In the genomic region with DNA sequence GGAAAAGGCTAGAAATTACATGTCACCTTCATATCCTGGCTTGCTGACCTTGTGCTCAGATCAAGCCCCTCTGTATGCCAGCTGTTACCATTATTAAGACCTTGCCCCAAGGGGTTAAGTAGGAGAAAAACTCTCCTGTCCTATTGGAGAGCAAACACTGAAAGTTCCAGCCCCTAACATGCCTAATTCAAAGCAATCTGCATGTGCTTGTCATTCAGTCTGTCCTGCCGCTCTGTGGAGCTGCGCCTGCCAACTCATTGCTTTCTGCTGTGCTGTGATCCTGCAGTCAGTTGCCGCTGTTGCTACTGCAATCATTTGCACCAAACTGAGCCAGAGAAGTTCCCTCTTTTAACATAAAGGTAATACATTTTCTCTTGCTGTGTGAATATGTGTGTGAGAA, we compare ENCODE assay signal across 9 cellular contexts.
DNase-seq lines count a peak whose midpoint lies in the region; ATAC-seq, FAIRE-seq and TF ChIP-seq lines count a peak whose summit lies in the region.
"Had no signal": no experiment of that assay in that cellular context is flagged by ENCODE, and none has a peak within 500 bp of the region (broad histone marks: within the 10 kb centered on the region; RNA-seq: fewer than 3 reads in every experiment).

No MANE protein-coding gene starts in this region.

- H3K4me1 ChIP-seq in iPS-18a (ENCODE audit: control insufficient read depth, low read depth, low read length), result peaks cover 39% of the 10 kb centered on the region
- no peaks in the 10 kb centered on the region for H3K4me1 ChIP-seq in small intestine (ENCODE audit: control insufficient read depth in 2 of 2, insufficient read depth in 1 of 2, low read depth in 1 of 2, low read length in 1 of 2)

- DNase-seq in NCI-H1436 (lab: John Stamatoyannopoulos, UW), result peak; percentile 54
- DNase-seq in small intestine, result peak; percentile 14
- DNase-seq in natural killer cell treated with Interleukin-12 subunit alpha and Interleukin-12 subunit beta and Interleukin-15 and Interleukin-18, amount 100 ng/mL, for 72 hours (ENCODE audit: low spot score), result no peak
- DNase-seq in NCI-H1417 treated with DMSO at 0.1 percent for 48 hours (lab: John Stamatoyannopoulos, UW), result no peak
- DNase-seq: T-helper 1 cell had no signal

- H3K9me3 ChIP-seq in iPS-18a (ENCODE audit: control insufficient read depth, low read depth, low read length) (no peaks in the 10 kb centered on the region), small intestine (ENCODE audit: control insufficient read depth, low read depth) (no peaks in the 10 kb centered on the region)

- no peaks in the 10 kb centered on the region for H3K27me3 Mint-ChIP-seq in brain
- no peaks in the 10 kb centered on the region for H3K27me3 Mint-ChIP-seq in natural killer cell treated with Interleukin-12 subunit alpha and Interleukin-12 subunit beta and Interleukin-15 and Interleukin-18, amount 100 ng/mL, for 72 hours

- H3K9ac ChIP-seq in iPS-18a (ENCODE audit: low read length), result peak overlapping the region; percentile 26

- H3K36me3 ChIP-seq in iPS-18a (ENCODE audit: control insufficient read depth, low read depth, low read length), result no peaks in the 10 kb centered on the region
- no peaks in the 10 kb centered on the region for H3K36me3 ChIP-seq in small intestine (ENCODE audit: control insufficient read depth in 2 of 2, insufficient read depth in 2 of 2, low read length in 2 of 2)

- H3K36me3 Mint-ChIP-seq in brain, result no peaks in the 10 kb centered on the region
- no peaks in the 10 kb centered on the region for H3K36me3 Mint-ChIP-seq in natural killer cell treated with Interleukin-12 subunit alpha and Interleukin-12 subunit beta and Interleukin-15 and Interleukin-18, amount 100 ng/mL, for 72 hours

- H3K4me1 Mint-ChIP-seq in brain, result peaks cover 65% of the 10 kb centered on the region
- H3K4me1 Mint-ChIP-seq in natural killer cell treated with Interleukin-12 subunit alpha and Interleukin-12 subunit beta and Interleukin-15 and Interleukin-18, amount 100 ng/mL, for 72 hours (ENCODE audit: low read depth in 2 of 2), result no peaks in the 10 kb centered on the region

- WGBS in small intestine, 3 donors, result 61 to 83% (median 78%) methylated on average over 3 of the region's 3 CpGs

- ATAC-seq in GM21723 (IDR thresholded peaks at IDR 0.05; ENCODE audit: unreplicated experiment), result no peak
- no peak for ATAC-seq in GM19463 (IDR thresholded peaks at IDR 0.05; ENCODE audit: unreplicated experiment)
- no peak for ATAC-seq in natural killer cell treated with Interleukin-12 subunit alpha and Interleukin-12 subunit beta and Interleukin-15 and Interleukin-18, amount 100 ng/mL, for 72 hours

- H3K27me3 ChIP-seq in iPS-18a (ENCODE audit: control insufficient read depth, insufficient read depth, low read length) (no peaks in the 10 kb centered on the region), small intestine (ENCODE audit: control insufficient read depth in 2 of 2, insufficient read depth in 2 of 2, low read length in 2 of 2) (no peaks in the 10 kb centered on the region)

- H3K4me3 Mint-ChIP-seq in brain, result peak overlapping the region; percentile 38 to 84 (median 78)
- H3K4me3 Mint-ChIP-seq in natural killer cell treated with Interleukin-12 subunit alpha and Interleukin-12 subunit beta and Interleukin-15 and Interleukin-18, amount 100 ng/mL, for 72 hours, result no peak overlapping the region

- no peaks in the 10 kb centered on the region for H3K9me3 Mint-ChIP-seq in brain
- H3K9me3 Mint-ChIP-seq in natural killer cell treated with Interleukin-12 subunit alpha and Interleukin-12 subunit beta and Interleukin-15 and Interleukin-18, amount 100 ng/mL, for 72 hours, result no peaks in the 10 kb centered on the region

- H3K4me3 ChIP-seq in iPS-18a (ENCODE audit: low read length) (peak overlapping the region; percentile 38), small intestine (ENCODE audit: low read depth in 1 of 2, low read length in 2 of 2) (no peak overlapping the region)

- FAIRE-seq in small intestine (lab: Jason Lieb, UNC), result no peak

- H3K27ac ChIP-seq in iPS-18a (ENCODE audit: low read length) (peak overlapping the region; percentile 30), small intestine (ENCODE audit: low read depth in 1 of 2, low read length in 1 of 2) (no peak overlapping the region)

- peak overlapping the region; percentile 14 to 93 (median 37) for H3K27ac Mint-ChIP-seq in brain
- H3K27ac Mint-ChIP-seq in natural killer cell treated with Interleukin-12 subunit alpha and Interleukin-12 subunit beta and Interleukin-15 and Interleukin-18, amount 100 ng/mL, for 72 hours, result no peak overlapping the region

- no peak for TF ChIP-seq CTCF in brain (conservative IDR thresholded peaks at IDR 0.05)

Comparison
In these comparisons a context has a peak if more than half of its experiments do, and no peak if none do; other contexts are left out.
1. DNase-seq: peak in NCI-H1436 (single experiment) and small intestine (single experiment); none in natural killer cell treated with Interleukin-12 subunit alpha and Interleukin-12 subunit beta and Interleukin-15 and Interleukin-18, amount 100 ng/mL, for 72 hours (single experiment) and NCI-H1417 treated with DMSO at 0.1 percent for 48 hours (single experiment).
2. H3K27ac Mint-ChIP-seq: peak in brain (5 of 5); none in natural killer cell treated with Interleukin-12 subunit alpha and Interleukin-12 subunit beta and Interleukin-15 and Interleukin-18, amount 100 ng/mL, for 72 hours (0 of 2).